Comparison of ENCODE assay signal across 8 cellular contexts in the genomic region with DNA sequence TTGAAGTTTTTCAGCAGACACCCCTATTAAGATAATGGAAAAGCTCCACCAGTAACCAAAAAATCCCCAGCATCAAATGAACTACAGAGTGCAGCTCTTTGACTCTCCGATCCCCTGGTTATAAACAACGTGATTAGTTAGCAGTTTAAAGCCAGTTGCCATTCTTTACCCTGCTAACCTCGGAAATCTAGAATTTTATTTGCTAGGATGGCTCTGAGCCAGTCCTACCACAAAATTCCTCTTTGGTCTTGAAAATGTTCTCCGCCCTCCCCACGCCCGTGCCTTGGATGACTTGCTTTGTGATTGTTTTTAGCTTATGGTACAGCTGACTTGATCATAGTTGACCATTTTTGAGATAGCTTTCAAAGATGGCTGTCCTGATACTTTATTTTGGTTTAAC. TPM values are rescaled to one million over a fixed set of nuclear protein-coding genes. Genes with fewer than 3 reads are reported as not detected.
A peak's percentile ranks its signal among the peaks of the same experiment; 100 is the strongest.
DNase-seq lines count a peak whose midpoint lies in the region; ATAC-seq and TF ChIP-seq lines count a peak whose summit lies in the region.

No MANE protein-coding gene starts in this region.

- peak overlapping the region; percentile 94 for H3K4me2 ChIP-seq in OCI-LY7 (ENCODE audit: low read length)

- no peaks in the 10 kb centered on the region for H3K9me2 ChIP-seq in OCI-LY7 (ENCODE audit: insufficient read depth, low read length)

- H3K4me3 ChIP-seq in OCI-LY7 (ENCODE audit: low read depth, low read length, poor library complexity, severe bottlenecking), result peak overlapping the region; percentile 73
- H3K4me3 ChIP-seq in effector memory CD4-positive, alpha-beta T cell (ENCODE audit: insufficient read depth, low read depth, low read length, poor library complexity, severe bottlenecking), result peak overlapping the region; percentile 100

- H4K20me1 ChIP-seq in OCI-LY7 (ENCODE audit: insufficient read depth, low read length), result peaks cover 7% of the 10 kb centered on the region; the same call in 1 of the 2 replicates

- H3K9me3 ChIP-seq in OCI-LY7 (ENCODE audit: low read length), result no peaks in the 10 kb centered on the region
- no peaks in the 10 kb centered on the region for H3K9me3 ChIP-seq in effector memory CD4-positive, alpha-beta T cell (ENCODE audit: control insufficient read depth, low read length)

- ATAC-seq in natural killer cell (no peak), HG03280 (IDR thresholded peaks at IDR 0.05; ENCODE audit: unreplicated experiment) (no peak), HG02610 (IDR thresholded peaks at IDR 0.05; ENCODE audit: unreplicated experiment) (no peak)

- peaks cover 24 to 30% of the 10 kb centered on the region in 2 donors for H3K4me1 Mint-ChIP-seq in natural killer cell

- peaks cover 35% of the 10 kb centered on the region for H3K4me1 ChIP-seq in OCI-LY7 (ENCODE audit: insufficient read depth, low read length, poor library complexity, severe bottlenecking)
- H3K4me1 ChIP-seq in effector memory CD4-positive, alpha-beta T cell (ENCODE audit: control insufficient read depth, insufficient read depth, low read length, poor library complexity, severe bottlenecking), result peaks cover 25% of the 10 kb centered on the region

- CTCF ChIA-PET in OCI-LY7 (lab: Charles Lee; ENCODE audit: unreplicated experiment), result interaction anchor here (1.3 kb wide), 1 partner anchor 208 kb away, joined by 3 read pairs; no protein-coding TSS in a partner anchor

- no peaks in the 10 kb centered on the region for H3K27me3 ChIP-seq in effector memory CD4-positive, alpha-beta T cell (replicated peaks; ENCODE audit: control insufficient read depth, insufficient read depth, low read length, poor library complexity, severe bottlenecking)

- POLR2A ChIA-PET in OCI-LY7 (lab: Charles Lee), result interaction anchor here (0.5 to 2.9 kb wide), 14 partner anchors 13 to 1344 kb away, joined by 3 to 24 read pairs (median 3); partner anchors contain the start of genes NEMF and RPS29

- peak overlapping the region; percentile 78 for H3K27ac ChIP-seq in OCI-LY7 (ENCODE audit: low read depth, low read length, poor library complexity, severe bottlenecking)
- H3K27ac ChIP-seq in effector memory CD4-positive, alpha-beta T cell (ENCODE audit: insufficient read depth, low read length, poor library complexity, severe bottlenecking), result peak overlapping the region; percentile 95

- intact Hi-C loops in OCI-LY7 (cut with micrococcal nuclease; ENCODE audit: unreplicated experiment), result loop anchor here (2.0 to 10.0 kb wide), 5 partner anchors 80 to 764 kb away; partner anchors contain the start of genes LRR1, MAP4K5, POLE2 and VCPKMT
- intact Hi-C loops in natural killer cell (cut with micrococcal nuclease), result loop anchor here (2.0 kb wide), 1 partner anchor 76 kb away; the partner anchor contains the start of gene KLHDC1

- peak overlapping the region; percentile 96 for H3K4me3 Mint-ChIP-seq in natural killer cell

- peaks cover 22% of the 10 kb centered on the region for H3K79me2 ChIP-seq in OCI-LY7 (ENCODE audit: insufficient read depth, low read depth, low read length)

- BruUV-seq in OCI-LY7 (replicated peaks; lab: Mats Ljungman, UMichigan), result TSS peak; percentile 75

- no peak for TF ChIP-seq CTCF in OCI-LY7 (conservative IDR thresholded peaks at IDR 0.05; ENCODE audit: low read length)
- no peak for TF ChIP-seq CTCF in natural killer cell (IDR thresholded peaks at IDR 0.05)

- DNase-seq in GM04503 (ENCODE audit: low read depth), result peak; percentile 33
- peak; percentile 21 for DNase-seq in OCI-LY7 (ENCODE audit: low spot score)
- DNase-seq in effector memory CD4-positive, alpha-beta T cell, result no peak
- DNase-seq in natural killer cell, result no peak
- DNase-seq in activated gamma-delta T cell treated with Interleukin-2 at 50 U/mL for 16 hours, result no peak
- DNase-seq in iPS-NIHi11 (ENCODE audit: low spot score), result no peak

- H3K36me3 ChIP-seq in OCI-LY7 (ENCODE audit: insufficient read depth, low read length), result peaks cover 17% of the 10 kb centered on the region
- H3K36me3 ChIP-seq in effector memory CD4-positive, alpha-beta T cell (ENCODE audit: control insufficient read depth, insufficient read depth, low read length), result peaks cover 15% of the 10 kb centered on the region

- H3K36me3 Mint-ChIP-seq in natural killer cell, result no peaks in the 10 kb centered on the region

- H2AFZ ChIP-seq in OCI-LY7 (ENCODE audit: low read length), result peak overlapping the region; percentile 59; the same call in 1 of the 2 replicates

- H3K27ac Mint-ChIP-seq in natural killer cell, result peak overlapping the region; percentile 97

- H3K27me3 Mint-ChIP-seq in natural killer cell (ENCODE audit: low read depth in 2 of 2), result no peaks in the 10 kb centered on the region

- no peaks in the 10 kb centered on the region for H3K9me3 Mint-ChIP-seq in natural killer cell

RNA-seq across cellular contexts. Expression of gene KLHDC2, which starts 1.2 kb away (rescaled TPM):
- 55.7 and 68.0 TPM in 2 replicates for total RNA-seq in OCI-LY7 (2014; rRNA removed; shearing (Covaris generic))
- total RNA-seq in OCI-LY7 (2022) (53.7 and 64.9 TPM in 2 replicates), natural killer cell (10 to 100 TPM; 60.4 to 64.2 (median 63.2) TPM)

Comparison
In these comparisons a context has a peak if more than half of its experiments do, and no peak if none do; other contexts are left out.
1. DNase-seq: peak in GM04503 (single experiment) and OCI-LY7 (single experiment); none in effector memory CD4-positive, alpha-beta T cell (0 of 3), natural killer cell (single experiment), activated gamma-delta T cell treated with Interleukin-2 at 50 U/mL for 16 hours (single experiment) and iPS-NIHi11 (single experiment).